Comparison of ENCODE assay signal across 6 cellular contexts in the genomic region with DNA sequence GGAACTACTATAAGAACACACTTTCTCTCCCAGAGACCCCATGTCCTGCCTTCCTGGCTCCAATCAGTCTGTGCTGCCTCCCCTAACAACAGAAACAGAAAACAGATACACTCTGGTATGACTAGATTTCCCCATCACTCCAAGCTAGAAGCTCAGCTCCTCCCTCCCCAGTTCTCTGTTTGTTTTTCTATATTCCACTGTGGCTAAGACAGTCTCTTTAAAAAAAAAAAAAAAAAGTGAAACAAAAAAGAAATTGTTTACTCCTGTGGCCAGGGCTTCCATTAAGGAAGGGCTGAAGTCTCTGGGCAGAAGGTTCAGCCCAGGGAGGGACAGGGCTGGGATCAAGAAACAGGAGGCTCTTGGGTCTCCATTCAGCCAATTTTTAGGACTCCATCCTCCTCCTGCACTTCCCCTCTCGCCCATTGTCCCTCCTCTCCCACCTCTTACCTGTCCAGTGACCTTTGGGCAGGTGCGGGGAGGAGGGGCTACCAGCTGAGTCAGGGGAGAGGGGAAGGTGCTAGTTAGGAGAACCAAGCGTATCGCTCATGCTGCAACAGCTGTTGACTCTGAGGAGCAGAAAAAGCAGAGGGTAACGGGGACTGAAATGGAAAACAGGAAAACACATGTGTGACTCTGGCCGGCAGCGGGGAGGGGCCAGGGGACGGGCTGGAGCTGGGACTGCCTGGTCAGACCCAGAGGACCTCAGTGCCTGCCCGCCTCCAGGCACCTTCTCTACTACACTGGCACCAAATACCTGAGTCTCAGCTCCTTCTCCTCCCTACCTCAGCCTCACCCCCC. TPM values are rescaled to one million over a fixed set of nuclear protein-coding genes. Genes with fewer than 3 reads are reported as not detected.
DNase-seq lines count a peak whose midpoint lies in the region; ATAC-seq and FAIRE-seq lines count a peak whose summit lies in the region.

No MANE protein-coding gene starts in this region.

- ATAC-seq in GM18498 (IDR thresholded peaks at IDR 0.05; ENCODE audit: unreplicated experiment) (no peak), GM18520 (IDR thresholded peaks at IDR 0.05; ENCODE audit: unreplicated experiment) (no peak)

- peak; percentile 18 for FAIRE-seq in GM18507 (lab: Jason Lieb, UNC)

- DNase-seq in GM18507 (ENCODE audit: extremely low spot score, insufficient read length, low read depth) (no peak), RPMI7951 (ENCODE audit: low read depth) (peak; percentile 44), kidney glomerular epithelial cell (lab: John Stamatoyannopoulos, UW) (peak; percentile 28), NCI-H82 (lab: John Stamatoyannopoulos, UW) (no peak)

RNA-seq across cellular contexts. Expression of gene SLC7A7, which starts 4.2 kb away (rescaled TPM):
- 2.2 and 2.5 TPM in 2 replicates for total RNA-seq in RPMI7951 (2014; rRNA removed; shearing (Covaris generic))

RNA-seq across cellular contexts. Expression of gene MRPL52, which starts 10.3 kb away (rescaled TPM):
- 93.9 and 100 TPM in 2 replicates for total RNA-seq in RPMI7951 (2014; rRNA removed; shearing (Covaris generic))

RNA-seq across cellular contexts. Expression of gene MMP14, which starts 17.0 kb away (rescaled TPM):
- 613 and 718 TPM in 2 replicates for total RNA-seq in RPMI7951 (2014; rRNA removed; shearing (Covaris generic))

RNA-seq across cellular contexts. Expression of gene LRP10, which starts 52.1 kb away (rescaled TPM):
- total RNA-seq in RPMI7951 (2014; rRNA removed; shearing (Covaris generic)), result 41.9 and 44.9 TPM in 2 replicates

RNA-seq across cellular contexts. Expression of gene OXA1L, which starts 52.9 kb away (rescaled TPM):
- total RNA-seq in RPMI7951 (2014; rRNA removed; shearing (Covaris generic)), result 82.8 and 106 TPM in 2 replicates

Comparison
In these comparisons a context has a peak if more than half of its experiments do, and no peak if none do; other contexts are left out.
1. DNase-seq: peak in RPMI7951 (single experiment) and kidney glomerular epithelial cell (single experiment); none in GM18507 (single experiment) and NCI-H82 (single experiment).